ENCODE assay signal across 15 cellular contexts in genomic region chr18:79983793-79984192, GRCh38. TPM values are rescaled to one million over a fixed set of nuclear protein-coding genes. Genes with fewer than 3 reads are reported as not detected.
DNase-seq lines count a peak whose midpoint lies in the region; ATAC-seq and TF ChIP-seq lines count a peak whose summit lies in the region.
"Had no signal": no experiment of that assay in that cellular context is flagged by ENCODE, and none has a peak within 500 bp of the region (broad histone marks: within the 10 kb centered on the region; RNA-seq: fewer than 3 reads in every experiment).

No MANE protein-coding gene starts in this region.

- DNase-seq in activated CD8-positive, alpha-beta memory T cell treated with anti-CD3 and anti-CD28 coated beads, Interleukin-2, amount 10 ng/mL, durations not matched to agents 7 days and 5 days = peak; percentile 74
- no peak for DNase-seq in activated CD8-positive, alpha-beta memory T cell treated with anti-CD3 and anti-CD28 coated beads, Interleukin-2, amount 50 U/mL, for 48 hours
- DNase-seq in DMS79 treated with DMSO at 0.1 percent for 48 hours (lab: John Stamatoyannopoulos, UW) (peak; percentile 19), neural crest cell (ENCODE audit: low read depth, low spot score) (no peak), Ammon's horn (ENCODE audit: low spot score) (no peak), MG63 (no peak)
- DNase-seq in activated naive CD8-positive, alpha-beta T cell treated with anti-CD3 and anti-CD28 coated beads, Interleukin-2, amount 10 ng/mL, durations not matched to agents 7 days and 5 days = no peak
- DNase-seq: Karpas-422, NCI-H1105 treated with DMSO at 0.1 percent for 48 hours, NCI-H524 treated with DMSO at 0.1 percent for 48 hours, right cardiac atrium, SHP77, stomach had no signal

- ATAC-seq in activated CD8-positive, alpha-beta memory T cell treated with anti-CD3 and anti-CD28 coated beads, Interleukin-2, amount 10 ng/mL, durations not matched to agents 7 days and 5 days = peak; percentile 12
- no peak for ATAC-seq in activated naive CD8-positive, alpha-beta T cell treated with anti-CD3 and anti-CD28 coated beads, Interleukin-2, amount 10 ng/mL, durations not matched to agents 7 days and 5 days (ENCODE audit: low read depth)
- no peak for ATAC-seq in HG02870 (IDR thresholded peaks at IDR 0.05; ENCODE audit: unreplicated experiment)
- ATAC-seq: right cardiac atrium had no signal

- CTCF ChIA-PET in activated CD8-positive, alpha-beta memory T cell treated with anti-CD3 and anti-CD28 coated beads, Interleukin-2, amount 10 ng/mL, durations not matched to agents 7 days and 5 days (lab: Charles Lee) = interaction anchor here (1.5 to 7.2 kb wide), 5 partner anchors 16 to 172 kb away, joined by 5 to 47 read pairs (median 6); partner anchors contain the start of genes HSBP1L1, RBFA and SLC66A2

- H3K4me1 Mint-ChIP-seq in activated CD8-positive, alpha-beta memory T cell treated with anti-CD3 and anti-CD28 coated beads, Interleukin-2, amount 10 ng/mL, durations not matched to agents 7 days and 5 days = peaks cover 71% of the 10 kb centered on the region
- peaks cover 50% of the 10 kb centered on the region for H3K4me1 Mint-ChIP-seq in activated naive CD8-positive, alpha-beta T cell treated with anti-CD3 and anti-CD28 coated beads, Interleukin-2, amount 10 ng/mL, durations not matched to agents 7 days and 5 days
- H3K4me1 Mint-ChIP-seq in neural crest cell = peaks cover 42% of the 10 kb centered on the region

- H3K9me3 Mint-ChIP-seq in activated CD8-positive, alpha-beta memory T cell treated with anti-CD3 and anti-CD28 coated beads, Interleukin-2, amount 10 ng/mL, durations not matched to agents 7 days and 5 days (ENCODE audit: low read depth) = no peaks in the 10 kb centered on the region
- no peaks in the 10 kb centered on the region for H3K9me3 Mint-ChIP-seq in activated naive CD8-positive, alpha-beta T cell treated with anti-CD3 and anti-CD28 coated beads, Interleukin-2, amount 10 ng/mL, durations not matched to agents 7 days and 5 days
- no peaks in the 10 kb centered on the region for H3K9me3 Mint-ChIP-seq in neural crest cell

- H3K27ac Mint-ChIP-seq in activated CD8-positive, alpha-beta memory T cell treated with anti-CD3 and anti-CD28 coated beads, Interleukin-2, amount 10 ng/mL, durations not matched to agents 7 days and 5 days = peak overlapping the region; percentile 82
- H3K27ac Mint-ChIP-seq in activated naive CD8-positive, alpha-beta T cell treated with anti-CD3 and anti-CD28 coated beads, Interleukin-2, amount 10 ng/mL, durations not matched to agents 7 days and 5 days = peak overlapping the region; percentile 50
- no peak overlapping the region for H3K27ac Mint-ChIP-seq in neural crest cell (ENCODE audit: unreplicated experiment)

- H3K4me3 Mint-ChIP-seq in activated CD8-positive, alpha-beta memory T cell treated with anti-CD3 and anti-CD28 coated beads, Interleukin-2, amount 10 ng/mL, durations not matched to agents 7 days and 5 days = peak overlapping the region; percentile 63
- H3K4me3 Mint-ChIP-seq in activated naive CD8-positive, alpha-beta T cell treated with anti-CD3 and anti-CD28 coated beads, Interleukin-2, amount 10 ng/mL, durations not matched to agents 7 days and 5 days = peak overlapping the region; percentile 67
- peak overlapping the region; percentile 44 for H3K4me3 Mint-ChIP-seq in neural crest cell

- no peaks in the 10 kb centered on the region for H3K27me3 ChIP-seq in MG63
- H3K27me3 ChIP-seq: stomach had no signal

- H3K36me3 Mint-ChIP-seq in activated CD8-positive, alpha-beta memory T cell treated with anti-CD3 and anti-CD28 coated beads, Interleukin-2, amount 10 ng/mL, durations not matched to agents 7 days and 5 days = peaks cover 44% of the 10 kb centered on the region
- peaks cover 22% of the 10 kb centered on the region for H3K36me3 Mint-ChIP-seq in activated naive CD8-positive, alpha-beta T cell treated with anti-CD3 and anti-CD28 coated beads, Interleukin-2, amount 10 ng/mL, durations not matched to agents 7 days and 5 days
- H3K36me3 Mint-ChIP-seq in neural crest cell (ENCODE audit: low read depth) = peaks cover 10% of the 10 kb centered on the region

- H3K27me3 Mint-ChIP-seq in activated CD8-positive, alpha-beta memory T cell treated with anti-CD3 and anti-CD28 coated beads, Interleukin-2, amount 10 ng/mL, durations not matched to agents 7 days and 5 days = no peaks in the 10 kb centered on the region
- H3K27me3 Mint-ChIP-seq in activated naive CD8-positive, alpha-beta T cell treated with anti-CD3 and anti-CD28 coated beads, Interleukin-2, amount 10 ng/mL, durations not matched to agents 7 days and 5 days = no peaks in the 10 kb centered on the region
- H3K27me3 Mint-ChIP-seq in neural crest cell (ENCODE audit: low read depth) = no peaks in the 10 kb centered on the region

- no peak overlapping the region for H3K4me3 ChIP-seq in MG63
- H3K4me3 ChIP-seq: stomach had no signal

- POLR2A ChIA-PET in activated naive CD8-positive, alpha-beta T cell treated with anti-CD3 and anti-CD28 coated beads, Interleukin-2, amount 10 ng/mL, durations not matched to agents 7 days and 5 days (lab: Charles Lee) = interaction anchor here (1.2 kb wide), 1 partner anchor 50 kb away, joined by 3 read pairs; the partner anchor contains the start of gene RBFA

- no peak for TF ChIP-seq CTCF in neural crest cell (conservative IDR thresholded peaks at IDR 0.05)

- no peaks in the 10 kb centered on the region for H3K9me3 ChIP-seq in MG63
- H3K9me3 ChIP-seq: stomach had no signal

- H3K36me3 ChIP-seq in MG63 = peaks cover 54% of the 10 kb centered on the region

RNA-seq across cellular contexts. Expression of gene TXNL4A, which starts 4.6 kb away (rescaled TPM):
- total RNA-seq in activated CD8-positive, alpha-beta memory T cell treated with anti-CD3 and anti-CD28 coated beads, Interleukin-2, amount 10 ng/mL, durations not matched to agents 7 days and 5 days = 100 to 1,000 TPM; 140 to 151 TPM
- 100 to 1,000 TPM; 106 to 107 TPM for total RNA-seq in activated naive CD8-positive, alpha-beta T cell treated with anti-CD3 and anti-CD28 coated beads, Interleukin-2, amount 10 ng/mL, durations not matched to agents 7 days and 5 days
- 140 and 144 TPM in 2 replicates for total RNA-seq in neural crest cell
- 69.3 and 176 TPM in 2 replicates for total RNA-seq in MG63 (2014; rRNA removed; shearing (Covaris generic); ENCODE audit: low replicate concordance)

RNA-seq across cellular contexts. Expression of gene HSBP1L1, which starts 19.4 kb away (rescaled TPM):
- 1 to 10 TPM; 1.1 to 5.0 TPM for total RNA-seq in activated CD8-positive, alpha-beta memory T cell treated with anti-CD3 and anti-CD28 coated beads, Interleukin-2, amount 10 ng/mL, durations not matched to agents 7 days and 5 days
- total RNA-seq in activated naive CD8-positive, alpha-beta T cell treated with anti-CD3 and anti-CD28 coated beads, Interleukin-2, amount 10 ng/mL, durations not matched to agents 7 days and 5 days = 10 to 100 TPM; 14.0 to 18.0 TPM
- total RNA-seq in neural crest cell = 0.58 TPM in 1 of 2 replicates, not detected in the other
- total RNA-seq in MG63 (2014; rRNA removed; shearing (Covaris generic); ENCODE audit: low replicate concordance) = not detected in 2 replicates
- total RNA-seq: HT1080 had no signal

RNA-seq across cellular contexts. Expression of gene SLC66A2, which starts 32.3 kb away (rescaled TPM):
- total RNA-seq in activated CD8-positive, alpha-beta memory T cell treated with anti-CD3 and anti-CD28 coated beads, Interleukin-2, amount 10 ng/mL, durations not matched to agents 7 days and 5 days = 10 to 100 TPM; 23.4 TPM
- 10 to 100 TPM; 29.0 to 29.2 TPM for total RNA-seq in activated naive CD8-positive, alpha-beta T cell treated with anti-CD3 and anti-CD28 coated beads, Interleukin-2, amount 10 ng/mL, durations not matched to agents 7 days and 5 days
- total RNA-seq in neural crest cell = 28.4 and 29.8 TPM in 2 replicates
- 24.3 and 53.1 TPM in 2 replicates for total RNA-seq in MG63 (2014; rRNA removed; shearing (Covaris generic); ENCODE audit: low replicate concordance)

RNA-seq across cellular contexts. Expression of gene RBFA, which starts 50.4 kb away (rescaled TPM):
- 10 to 100 TPM; 24.2 to 28.6 TPM for total RNA-seq in activated CD8-positive, alpha-beta memory T cell treated with anti-CD3 and anti-CD28 coated beads, Interleukin-2, amount 10 ng/mL, durations not matched to agents 7 days and 5 days
- total RNA-seq in activated naive CD8-positive, alpha-beta T cell treated with anti-CD3 and anti-CD28 coated beads, Interleukin-2, amount 10 ng/mL, durations not matched to agents 7 days and 5 days = 10 to 100 TPM; 21.2 to 22.1 TPM
- 47.0 and 50.7 TPM in 2 replicates for total RNA-seq in neural crest cell
- 35.0 and 50.7 TPM in 2 replicates for total RNA-seq in MG63 (2014; rRNA removed; shearing (Covaris generic); ENCODE audit: low replicate concordance)

Comparison
In these comparisons a context has a peak if more than half of its experiments do, and no peak if none do; other contexts are left out.
1. DNase-seq: peak in activated CD8-positive, alpha-beta memory T cell treated with anti-CD3 and anti-CD28 coated beads, Interleukin-2, amount 10 ng/mL, durations not matched to agents 7 days and 5 days (single experiment) and DMS79 treated with DMSO at 0.1 percent for 48 hours (single experiment); none in activated CD8-positive, alpha-beta memory T cell treated with anti-CD3 and anti-CD28 coated beads, Interleukin-2, amount 50 U/mL, for 48 hours (single experiment), activated naive CD8-positive, alpha-beta T cell treated with anti-CD3 and anti-CD28 coated beads, Interleukin-2, amount 10 ng/mL, durations not matched to agents 7 days and 5 days (single experiment), neural crest cell (single experiment), Ammon's horn (single experiment) and MG63 (single experiment).
2. Peak in every context shown above with its lines, with median percentiles within 50 percentile points of each other: H3K4me3 Mint-ChIP-seq.